In the genomic region with DNA sequence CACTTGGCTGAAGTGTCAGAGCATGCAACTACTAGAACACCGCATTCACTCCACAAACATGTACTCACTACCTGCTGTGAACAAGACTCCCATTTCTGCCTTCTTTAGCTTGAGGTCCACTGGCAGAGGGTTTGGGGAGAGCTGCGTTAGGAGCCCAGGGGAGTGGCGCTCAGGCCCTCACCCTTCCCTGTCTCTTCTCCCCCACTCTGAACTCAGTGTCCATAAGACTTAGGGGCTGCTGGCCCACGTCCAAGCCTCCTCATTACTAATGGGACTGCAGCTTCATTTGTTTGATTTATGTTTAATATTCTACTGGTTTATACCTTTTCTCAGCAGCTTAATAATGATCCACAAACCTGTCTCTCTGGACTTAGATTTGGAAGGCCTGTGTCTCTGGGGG, we compare ENCODE assay signal across 15 cellular contexts.
DNase-seq lines count a peak whose midpoint lies in the region; ATAC-seq and TF ChIP-seq lines count a peak whose summit lies in the region.
"Had no signal": no experiment of that assay in that cellular context is flagged by ENCODE, and none has a peak within 500 bp of the region (broad histone marks: within the 10 kb centered on the region; RNA-seq: fewer than 3 reads in every experiment).

No MANE protein-coding gene starts in this region.

- H3K36me3 Mint-ChIP-seq in nephron (ENCODE audit: low read depth) (no peaks in the 10 kb centered on the region), type B pancreatic cell (no peaks in the 10 kb centered on the region)
- H3K36me3 Mint-ChIP-seq: CD4-positive, alpha-beta memory T cell had no signal

- H3K27ac ChIP-seq in OCI-LY3 (ENCODE audit: low read length) = no peak overlapping the region; the same call in 1 of the 2 replicates
- H3K27ac ChIP-seq: C4-2B had no signal

- TF ChIP-seq CTCF in OCI-LY3 (IDR thresholded peaks at IDR 0.05; ENCODE audit: low read depth, low read length) = no peak
- no peak for TF ChIP-seq CTCF in nephron (IDR thresholded peaks at IDR 0.05; ENCODE audit: unreplicated experiment in 3 of 3)
- no peak for TF ChIP-seq CTCF in type B pancreatic cell (conservative IDR thresholded peaks at IDR 0.05)

- no peak overlapping the region for H3K4me3 ChIP-seq in OCI-LY3 (ENCODE audit: low read length)
- H3K4me3 ChIP-seq: A549, GM12878 had no signal

- H3K27ac Mint-ChIP-seq in nephron = peak overlapping the region in 2 of 3 experiments; percentile 1 to 9
- H3K27ac Mint-ChIP-seq in type B pancreatic cell = no peak overlapping the region

- H3K9me3 Mint-ChIP-seq in nephron (no peaks in the 10 kb centered on the region), type B pancreatic cell (no peaks in the 10 kb centered on the region)
- H3K9me3 Mint-ChIP-seq: CD4-positive, alpha-beta memory T cell had no signal

- H3K36me3 ChIP-seq in OCI-LY3 (replicated peaks; ENCODE audit: low read depth, low read length) = no peaks in the 10 kb centered on the region
- H3K36me3 ChIP-seq: BE2C had no signal

- H4K20me1 ChIP-seq in OCI-LY3 (ENCODE audit: insufficient read depth, low read length) = no peaks in the 10 kb centered on the region

- no peaks in the 10 kb centered on the region for H3K27me3 ChIP-seq in OCI-LY3 (ENCODE audit: low read depth, low read length)
- H3K27me3 ChIP-seq: BE2C had no signal

- no peaks in the 10 kb centered on the region for H3K9me3 ChIP-seq in OCI-LY3 (ENCODE audit: insufficient read depth, low read length)
- H3K9me3 ChIP-seq: A549, BE2C had no signal

- H3K27me3 Mint-ChIP-seq in nephron (ENCODE audit: low read depth) (peaks cover 3% of the 10 kb centered on the region), type B pancreatic cell (peaks cover 4% of the 10 kb centered on the region)

- no peak overlapping the region for H3K4me3 Mint-ChIP-seq in nephron
- no peak overlapping the region for H3K4me3 Mint-ChIP-seq in type B pancreatic cell
- H3K4me3 Mint-ChIP-seq: CD4-positive, alpha-beta memory T cell had no signal

- H3K9ac ChIP-seq in OCI-LY3 (ENCODE audit: low read length) = no peak overlapping the region

- H2AFZ ChIP-seq in OCI-LY3 (ENCODE audit: low read depth, low read length) = no peak overlapping the region

- no peaks in the 10 kb centered on the region for H3K79me2 ChIP-seq in OCI-LY3 (ENCODE audit: low read length)

- H3K4me1 Mint-ChIP-seq in nephron = peaks cover 73% of the 10 kb centered on the region
- H3K4me1 Mint-ChIP-seq in type B pancreatic cell (ENCODE audit: unreplicated experiment) = peaks cover 8% of the 10 kb centered on the region
- H3K4me1 Mint-ChIP-seq: CD4-positive, alpha-beta memory T cell had no signal

- H3K4me2 ChIP-seq in OCI-LY3 (ENCODE audit: low read length) = peak overlapping the region; percentile 47
- H3K4me2 ChIP-seq: A549 had no signal

- DNase-seq in cardiac septum (ENCODE audit: low spot score) (peak; percentile 55), Right ventricle myocardium inferior (ENCODE audit: missing footprints) (no peak), type B pancreatic cell (ENCODE audit: extremely low spot score, unreplicated experiment) (peak; percentile 7), T1000 (lab: John Stamatoyannopoulos, UW) (no peak), GOT3 (lab: John Stamatoyannopoulos, UW) (no peak)
- DNase-seq: BE2C; CD4-positive, alpha-beta memory T cell; DMS79; H7 had no signal

- H3K4me1 ChIP-seq in OCI-LY3 (ENCODE audit: low read length) = peaks cover 14% of the 10 kb centered on the region
- H3K4me1 ChIP-seq: BE2C had no signal

- intact Hi-C loops in cardiac septum (cut with DNase I) (no loop called here), Right ventricle myocardium inferior (cut with DNase I) (no loop called here)

- ATAC-seq in Right ventricle myocardium inferior (no peak), HG03565 (IDR thresholded peaks at IDR 0.05; ENCODE audit: unreplicated experiment) (no peak)
- ATAC-seq: A549 had no signal

Comparison
In these comparisons a context has a peak if more than half of its experiments do, and no peak if none do; other contexts are left out.
1. DNase-seq: peak in cardiac septum (single experiment) and type B pancreatic cell (single experiment); none in Right ventricle myocardium inferior (single experiment), T1000 (single experiment) and GOT3 (single experiment).